In the genomic region with DNA sequence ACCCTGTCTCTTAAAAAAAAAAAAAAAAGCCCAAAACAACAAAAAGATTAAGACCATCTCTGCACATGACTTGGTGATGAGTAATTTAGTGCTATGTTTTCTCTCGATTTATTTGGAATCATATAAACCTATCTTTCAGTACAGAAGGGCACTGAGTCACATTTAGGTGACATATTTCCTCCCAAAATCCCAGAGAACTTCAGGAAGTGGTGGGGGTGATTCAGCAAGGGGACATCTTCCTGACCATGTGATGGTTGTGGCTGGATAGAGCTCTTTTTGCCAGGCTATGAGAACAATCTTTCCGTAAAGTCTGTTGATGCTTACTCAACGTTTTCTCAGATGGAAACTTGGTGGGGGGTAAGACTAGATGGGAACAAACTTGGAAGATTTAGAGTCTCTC, we compare ENCODE assay signal across 10 cellular contexts. TPM values are rescaled to one million over a fixed set of nuclear protein-coding genes. Genes with fewer than 3 reads are reported as not detected.
DNase-seq lines count a peak whose midpoint lies in the region; ATAC-seq and TF ChIP-seq lines count a peak whose summit lies in the region.
"Had no signal": no experiment of that assay in that cellular context is flagged by ENCODE, and none has a peak within 500 bp of the region (broad histone marks: within the 10 kb centered on the region; RNA-seq: fewer than 3 reads in every experiment).

No MANE protein-coding gene starts in this region.

- dilution Hi-C loops in IMR-90 (cut with HindIII; ENCODE audit: low sequenced_read_pairs, unreplicated experiment): no loop called here

- H3K27me3 ChIP-seq in IMR-90 (ENCODE audit: control insufficient read depth, insufficient read depth, low read length) (no peaks in the 10 kb centered on the region), lower lobe of right lung (ENCODE audit: low read depth) (no peaks in the 10 kb centered on the region), colonic mucosa (no peaks in the 10 kb centered on the region)

- ATAC-seq in IMR-90 (ENCODE audit: low read depth) (peak; percentile 72), lower lobe of right lung (no peak)

- H2AK9ac ChIP-seq in IMR-90 (replicated peaks; ENCODE audit: low read depth, low read length, poor library complexity): no peak overlapping the region

- TF ChIP-seq CTCF in IMR-90 (conservative IDR thresholded peaks at IDR 0.05; ENCODE audit: low read depth, low read length) (no peak), lower lobe of right lung (IDR thresholded peaks at IDR 0.05) (no peak), colonic mucosa (IDR thresholded peaks at IDR 0.05) (no peak)

- peak overlapping the region; percentile 86 for H3K23ac ChIP-seq in IMR-90 (ENCODE audit: low read depth, low read length)

- peak overlapping the region; percentile 73; the same call in 1 of the 2 replicates for H3K4ac ChIP-seq in IMR-90 (ENCODE audit: low read depth, low read length)

- H2AK5ac ChIP-seq in IMR-90 (ENCODE audit: low read depth, low read length): no peak overlapping the region

- H3K27ac ChIP-seq in IMR-90 (ENCODE audit: insufficient read depth, low read length) (0 out of 2 replicates have a peak overlapping the region, but pooled peaks have one; percentile 25), lower lobe of right lung (peak overlapping the region; percentile 24), colonic mucosa (no peak overlapping the region)

- H4K8ac ChIP-seq in IMR-90 (ENCODE audit: low read depth in 2 of 2, low read length in 2 of 2): peak overlapping the region in 1 of 2 experiments; percentile 94; a peak in 2 of 4 replicates

- H4K20me1 ChIP-seq in IMR-90 (ENCODE audit: insufficient read depth, low read length): no peaks in the 10 kb centered on the region

- BruUV-seq in IMR-90 (replicated peaks; lab: Mats Ljungman, UMichigan): no TSS peak

- no peak overlapping the region for H2AFZ ChIP-seq in IMR-90 (replicated peaks; ENCODE audit: low read length, poor library complexity)

- CTCF ChIA-PET in IMR-90 (lab: Yijun Ruan, JAX): interaction anchor here (0.6 to 1.0 kb wide), 2 partner anchors 18 to 558 kb away, joined by 4 to 6 read pairs; no protein-coding TSS in a partner anchor

- H4K91ac ChIP-seq in IMR-90 (ENCODE audit: insufficient read depth, low read depth, low read length): peak overlapping the region; percentile 51; the same call in 1 of the 2 replicates

- intact Hi-C loops in IMR-90 (cut with micrococcal nuclease) (loop anchor here (5.0 kb wide), 1 partner anchor 43 kb away; no protein-coding TSS in a partner anchor), lower lobe of right lung (cut with DNase I) (no loop called here), colonic mucosa (cut with DNase I) (no loop called here)

- H3K9me1 ChIP-seq in IMR-90 (ENCODE audit: insufficient read depth, low read length): peaks cover 5% of the 10 kb centered on the region; the same call in 1 of the 2 replicates

- peak overlapping the region; percentile 70; the same call in 1 of the 2 replicates for H3K56ac ChIP-seq in IMR-90 (ENCODE audit: extremely low read depth, insufficient read depth, low read length)

- peak overlapping the region; percentile 76; the same call in 1 of the 2 replicates for H3K18ac ChIP-seq in IMR-90 (ENCODE audit: low read depth, low read length)

- peak overlapping the region; percentile 93 for H2BK5ac ChIP-seq in IMR-90 (ENCODE audit: low read depth, low read length, poor library complexity, severe bottlenecking)

- H2BK120ac ChIP-seq in IMR-90 (ENCODE audit: low read depth, low read length): peak overlapping the region; percentile 93

- no peak for TF ChIP-seq POLR2A in IMR-90 (IDR thresholded peaks at IDR 0.05; ENCODE audit: low read depth, low read length)

- POLR2A ChIA-PET in IMR-90 (lab: Charles Lee; ENCODE audit: unreplicated experiment): no interaction called here

- H3K4me2 ChIP-seq in IMR-90 (ENCODE audit: low read depth, low read length): peak overlapping the region; percentile 61; the same call in 1 of the 2 replicates

- H3K14ac ChIP-seq in IMR-90 (replicated peaks; ENCODE audit: low read depth, low read length): peak overlapping the region; percentile 87; the same call in 1 of the 2 replicates

- H2BK15ac ChIP-seq in IMR-90 (ENCODE audit: low read depth, low read length): 0 out of 3 replicates have a peak overlapping the region, but pooled peaks have one; percentile 66

- H3K4me1 ChIP-seq in IMR-90 (ENCODE audit: control insufficient read depth, insufficient read depth, low read length) (peaks cover 17% of the 10 kb centered on the region), lower lobe of right lung (peaks cover 33% of the 10 kb centered on the region), colonic mucosa (no peaks in the 10 kb centered on the region)
- H3K4me1 ChIP-seq: Caco-2 had no signal

- no peak overlapping the region for H3K9ac ChIP-seq in IMR-90 (ENCODE audit: low read depth, low read length)
- no peak overlapping the region for H3K9ac ChIP-seq in colonic mucosa (ENCODE audit: low read depth in 2 of 2, low read length in 2 of 2)

- peaks cover 3% of the 10 kb centered on the region for H3K36me3 ChIP-seq in IMR-90 (ENCODE audit: control insufficient read depth, insufficient read depth, low read length)
- H3K36me3 ChIP-seq in lower lobe of right lung: no peaks in the 10 kb centered on the region
- no peaks in the 10 kb centered on the region for H3K36me3 ChIP-seq in colonic mucosa

- peak; percentile 80 for DNase-seq in AG20443 (ENCODE audit: low spot score)
- DNase-seq in IMR-90: peak; percentile 97
- peak; percentile 76 for DNase-seq in brain pericyte (ENCODE audit: low read depth, low spot score)
- DNase-seq in lower lobe of right lung: no peak
- DNase-seq in germinal center (ENCODE audit: low spot score): no peak
- DNase-seq in colonic mucosa: no peak
- no peak for DNase-seq in activated T-cell treated with anti-CD3 and anti-CD28 coated beads, Interleukin-2, amount 50 U/mL, for 1 hour
- no peak for DNase-seq in NCI-H510A treated with DMSO at 0.1 percent for 48 hours (lab: John Stamatoyannopoulos, UW)
- DNase-seq: Caco-2; stimulated activated CD4-positive, alpha-beta T cell treated with anti-CD3 and anti-CD28 coated beads, Interleukin-4, amount 100 ng/mL, for 4 hours had no signal

- peaks cover 8 to 54% of the 10 kb centered on the region in 2 experiments for H3K79me1 ChIP-seq in IMR-90 (ENCODE audit: low read depth in 1 of 2, low read length in 2 of 2)

- H4K5ac ChIP-seq in IMR-90 (ENCODE audit: low read depth, low read length): peak overlapping the region; percentile 43; the same call in 1 of the 2 replicates

- in situ Hi-C loops in IMR-90 (cut with MboI; ENCODE audit: low sequenced_read_pairs): no loop called here

- no peaks in the 10 kb centered on the region for H3K9me3 ChIP-seq in IMR-90 (ENCODE audit: control insufficient read depth, insufficient read depth, low read length)
- no peaks in the 10 kb centered on the region for H3K9me3 ChIP-seq in lower lobe of right lung
- no peaks in the 10 kb centered on the region for H3K9me3 ChIP-seq in colonic mucosa
- H3K9me3 ChIP-seq: Caco-2 had no signal

- H3K4me3 ChIP-seq in IMR-90 (ENCODE audit: insufficient read depth, low read depth, low read length) (no peak overlapping the region), lower lobe of right lung (no peak overlapping the region), colonic mucosa (no peak overlapping the region)

- TF ChIP-seq RAD21 in IMR-90 (IDR thresholded peaks at IDR 0.05; ENCODE audit: low read length): no peak

- WGBS in IMR-90 (ENCODE audit: extremely low coverage in 2 of 2, insufficient read length in 1 of 2), 2 experiments: no CpG with 5 or more reads among the region's 3 CpGs

- H2BK20ac ChIP-seq in IMR-90 (ENCODE audit: low read depth, low read length): peak overlapping the region; percentile 84; the same call in 1 of the 2 replicates

TF ChIP-seq in IMR-90, 13 proteins besides CTCF, POLR2A, EP300 and RAD21:
- TF ChIP-seq BHLHE40 (IDR thresholded peaks at IDR 0.05; ENCODE audit: low read depth, low read length) (peak; percentile 88), RCOR1 (IDR thresholded peaks at IDR 0.05; ENCODE audit: insufficient replicate concordance, low read length) (no peak), RFX5 (IDR thresholded peaks at IDR 0.05; ENCODE audit: low read depth, low read length) (no peak), FOS (IDR thresholded peaks at IDR 0.05; ENCODE audit: low read depth, low read length) (peak; percentile 62; the same call in 1 of the 2 replicates), MAFK (IDR thresholded peaks at IDR 0.05; ENCODE audit: low read depth, low read length) (peak; percentile 85)
- TF ChIP-seq, protein P1, sequence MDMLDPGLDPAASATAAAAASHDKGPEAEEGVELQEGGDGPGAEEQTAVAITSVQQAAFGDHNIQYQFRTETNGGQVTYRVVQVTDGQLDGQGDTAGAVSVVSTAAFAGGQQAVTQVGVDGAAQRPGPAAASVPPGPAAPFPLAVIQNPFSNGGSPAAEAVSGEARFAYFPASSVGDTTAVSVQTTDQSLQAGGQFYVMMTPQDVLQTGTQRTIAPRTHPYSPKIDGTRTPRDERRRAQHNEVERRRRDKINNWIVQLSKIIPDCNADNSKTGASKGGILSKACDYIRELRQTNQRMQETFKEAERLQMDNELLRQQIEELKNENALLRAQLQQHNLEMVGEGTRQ (IDR thresholded peaks at IDR 0.05; ENCODE audit: low read depth, low read length): peak; percentile 90
TF ChIP-seq in IMR-90: peak in this region for 4.

RNA-seq across cellular contexts. Expression of a gene that starts 50.0 kb away (rescaled TPM):
- total RNA-seq in IMR-90 (2012; rRNA removed) (72.2 and 78.6 TPM in 2 replicates), lower lobe of right lung (117 TPM), colonic mucosa (10 to 100 TPM; 40.1 to 44.7 TPM)
- 27.5 and 30.4 TPM in 2 replicates for polyA plus RNA-seq in IMR-90 (2012; rRNA removed)
- polyA plus RNA-seq in IMR-90 (2012; cell fraction: cytosol; rRNA removed): 6.9 and 9.1 TPM in 2 replicates
- 14.5 and 64.6 TPM in 2 replicates for polyA plus RNA-seq in IMR-90 (2012; cell fraction: nucleus; rRNA removed; ENCODE audit: low replicate concordance)

Comparison
In these comparisons a context has a peak if more than half of its experiments do, and no peak if none do; other contexts are left out.
1. DNase-seq: peak in AG20443 (single experiment), IMR-90 (single experiment) and brain pericyte (single experiment); none in lower lobe of right lung (single experiment), germinal center (single experiment), colonic mucosa (single experiment), activated T-cell treated with anti-CD3 and anti-CD28 coated beads, Interleukin-2, amount 50 U/mL, for 1 hour (single experiment) and NCI-H510A treated with DMSO at 0.1 percent for 48 hours (single experiment).